In the genomic region with DNA sequence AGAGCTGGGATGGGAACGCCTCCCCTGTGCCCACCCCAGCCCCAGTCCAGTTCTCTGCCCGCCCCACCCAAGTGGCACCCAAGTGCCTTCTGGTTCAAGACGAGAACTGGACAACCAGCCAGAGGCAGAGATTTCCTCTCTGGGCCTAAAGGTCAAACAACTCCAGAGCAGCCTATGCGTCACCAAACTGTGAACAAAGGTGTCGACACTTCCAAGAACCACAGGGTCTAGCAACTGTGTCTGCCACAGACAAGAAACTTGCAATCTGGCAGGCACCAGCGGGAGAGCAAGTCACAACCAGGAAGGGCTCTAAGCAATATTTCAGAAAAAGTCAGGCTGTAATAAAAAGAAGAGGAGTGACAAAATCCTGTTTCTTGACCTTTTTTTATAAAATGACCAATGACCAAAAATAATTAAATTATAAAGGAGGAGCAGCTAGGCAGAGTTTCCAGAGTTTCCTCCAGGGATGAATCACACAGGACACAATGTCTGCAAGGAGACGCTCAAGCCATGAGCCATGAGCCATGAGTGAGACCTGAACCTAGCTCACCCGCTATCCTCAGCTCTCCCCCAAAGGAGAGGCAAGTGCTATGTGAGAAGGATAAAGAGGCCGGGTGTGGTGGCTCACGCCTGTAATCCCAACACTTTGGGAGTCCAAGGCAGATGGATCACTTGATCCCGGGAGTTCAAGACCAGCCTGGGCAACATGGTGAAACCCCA, we compare ENCODE assay signal across 13 cellular contexts. TPM values are rescaled to one million over a fixed set of nuclear protein-coding genes. Genes with fewer than 3 reads are reported as not detected.
DNase-seq lines count a peak whose midpoint lies in the region; ATAC-seq and TF ChIP-seq lines count a peak whose summit lies in the region.
"Had no signal": no experiment of that assay in that cellular context is flagged by ENCODE, and none has a peak within 500 bp of the region (broad histone marks: within the 10 kb centered on the region; RNA-seq: fewer than 3 reads in every experiment).

No MANE protein-coding gene starts in this region.

- H3K36me3 Mint-ChIP-seq in activated naive CD8-positive, alpha-beta T cell treated with anti-CD3 and anti-CD28 coated beads for 36 hours = peaks cover 7% of the 10 kb centered on the region
- H3K36me3 Mint-ChIP-seq in activated naive CD8-positive, alpha-beta T cell treated with anti-CD3 and anti-CD28 coated beads, Interleukin-2, amount 50 U/mL, for 24 hours (ENCODE audit: low read depth) = peaks cover 28% of the 10 kb centered on the region
- peaks cover 31% of the 10 kb centered on the region for H3K36me3 Mint-ChIP-seq in T-helper 2 cell treated with Interferon-gamma antibody and Interleukin-4, amounts not matched to agents 5 μg/mL and 100 μg/mL, for 36 hours (ENCODE audit: low read depth)
- H3K36me3 Mint-ChIP-seq in activated CD4-positive, alpha-beta memory T cell treated with anti-CD3 and anti-CD28 coated beads, Interleukin-2, amount 10 ng/mL, durations not matched to agents 7 days and 5 days (ENCODE audit: low read depth) = peaks cover 50% of the 10 kb centered on the region

- no peaks in the 10 kb centered on the region for H3K27me3 Mint-ChIP-seq in activated naive CD8-positive, alpha-beta T cell treated with anti-CD3 and anti-CD28 coated beads for 36 hours
- H3K27me3 Mint-ChIP-seq in activated naive CD8-positive, alpha-beta T cell treated with anti-CD3 and anti-CD28 coated beads, Interleukin-2, amount 50 U/mL, for 24 hours = no peaks in the 10 kb centered on the region
- no peaks in the 10 kb centered on the region for H3K27me3 Mint-ChIP-seq in T-helper 2 cell treated with Interferon-gamma antibody and Interleukin-4, amounts not matched to agents 5 μg/mL and 100 μg/mL, for 36 hours (ENCODE audit: low read depth)
- H3K27me3 Mint-ChIP-seq in activated CD4-positive, alpha-beta memory T cell treated with anti-CD3 and anti-CD28 coated beads, Interleukin-2, amount 10 ng/mL, durations not matched to agents 7 days and 5 days = no peaks in the 10 kb centered on the region

- no peak for ATAC-seq in activated naive CD8-positive, alpha-beta T cell treated with anti-CD3 and anti-CD28 coated beads, Interleukin-2, amount 50 U/mL, for 24 hours
- ATAC-seq: GM12878 had no signal

- TF ChIP-seq POLR2A in tibial nerve (IDR thresholded peaks at IDR 0.05) = no peak

- H3K9me3 Mint-ChIP-seq in activated naive CD8-positive, alpha-beta T cell treated with anti-CD3 and anti-CD28 coated beads for 36 hours = no peaks in the 10 kb centered on the region
- no peaks in the 10 kb centered on the region for H3K9me3 Mint-ChIP-seq in activated naive CD8-positive, alpha-beta T cell treated with anti-CD3 and anti-CD28 coated beads, Interleukin-2, amount 50 U/mL, for 24 hours
- H3K9me3 Mint-ChIP-seq in T-helper 2 cell treated with Interferon-gamma antibody and Interleukin-4, amounts not matched to agents 5 μg/mL and 100 μg/mL, for 36 hours = no peaks in the 10 kb centered on the region
- H3K9me3 Mint-ChIP-seq in activated CD4-positive, alpha-beta memory T cell treated with anti-CD3 and anti-CD28 coated beads, Interleukin-2, amount 10 ng/mL, durations not matched to agents 7 days and 5 days = no peaks in the 10 kb centered on the region

- WGBS in tibial nerve, 2 donors = 77 to 85% methylated on average over 11 of the region's 11 CpGs

- H3K4me1 ChIP-seq in tibial nerve = peaks cover 0 to 35% (median 0%) of the 10 kb centered on the region in 4 donors

- H3K27me3 ChIP-seq in tibial nerve = no peaks in the 10 kb centered on the region

- H3K9me3 ChIP-seq in tibial nerve = no peaks in the 10 kb centered on the region

- peak overlapping the region; percentile 42 for H3K27ac Mint-ChIP-seq in activated naive CD8-positive, alpha-beta T cell treated with anti-CD3 and anti-CD28 coated beads for 36 hours
- no peak overlapping the region for H3K27ac Mint-ChIP-seq in activated naive CD8-positive, alpha-beta T cell treated with anti-CD3 and anti-CD28 coated beads, Interleukin-2, amount 50 U/mL, for 24 hours
- no peak overlapping the region for H3K27ac Mint-ChIP-seq in T-helper 2 cell treated with Interferon-gamma antibody and Interleukin-4, amounts not matched to agents 5 μg/mL and 100 μg/mL, for 36 hours
- H3K27ac Mint-ChIP-seq in activated CD4-positive, alpha-beta memory T cell treated with anti-CD3 and anti-CD28 coated beads, Interleukin-2, amount 10 ng/mL, durations not matched to agents 7 days and 5 days = no peak overlapping the region

- H3K27ac ChIP-seq in tibial nerve = peak overlapping the region in 3 of 4 donors; percentile 51 to 78 (median 52)

- CTCF ChIA-PET in activated CD4-positive, alpha-beta memory T cell treated with anti-CD3 and anti-CD28 coated beads, Interleukin-2, amount 10 ng/mL, durations not matched to agents 7 days and 5 days (lab: Charles Lee) = interaction anchor here (1.2 kb wide), 1 partner anchor 9 kb away, joined by 6 read pairs; no protein-coding TSS in a partner anchor

- no peak for DNase-seq in activated naive CD8-positive, alpha-beta T cell treated with anti-CD3 and anti-CD28 coated beads for 36 hours
- DNase-seq in activated naive CD8-positive, alpha-beta T cell treated with anti-CD3 and anti-CD28 coated beads, Interleukin-2, amount 50 U/mL, for 24 hours = no peak
- peak; percentile 87 for DNase-seq in choroid plexus epithelial cell (ENCODE audit: low read depth)
- DNase-seq in kidney tubule cell (ENCODE audit: low spot score) = peak; percentile 30
- DNase-seq in tibial nerve (ENCODE audit: low spot score in 2 of 2) = peak in 1 of 2 donors; percentile 48
- DNase-seq in GM19240 (ENCODE audit: insufficient read length, low spot score) = no peak
- DNase-seq in T-helper 2 cell treated with Interferon-gamma antibody and Interleukin-4, amounts not matched to agents 5 μg/mL and 100 μg/mL, for 36 hours (ENCODE audit: low spot score) = no peak
- no peak for DNase-seq in activated CD4-positive, alpha-beta memory T cell treated with anti-CD3 and anti-CD28 coated beads, Interleukin-2, amount 10 ng/mL, durations not matched to agents 7 days and 5 days
- DNase-seq: activated CD4-positive, alpha-beta T cell treated with anti-CD3 and anti-CD28 coated beads for 4 hours; activated naive CD4-positive, alpha-beta T cell; KBM-7; retina had no signal

- peaks cover 2% of the 10 kb centered on the region for H3K4me1 Mint-ChIP-seq in activated naive CD8-positive, alpha-beta T cell treated with anti-CD3 and anti-CD28 coated beads for 36 hours
- H3K4me1 Mint-ChIP-seq in activated naive CD8-positive, alpha-beta T cell treated with anti-CD3 and anti-CD28 coated beads, Interleukin-2, amount 50 U/mL, for 24 hours = no peaks in the 10 kb centered on the region
- H3K4me1 Mint-ChIP-seq in T-helper 2 cell treated with Interferon-gamma antibody and Interleukin-4, amounts not matched to agents 5 μg/mL and 100 μg/mL, for 36 hours (ENCODE audit: low read depth) = peaks cover 1% of the 10 kb centered on the region
- no peaks in the 10 kb centered on the region for H3K4me1 Mint-ChIP-seq in activated CD4-positive, alpha-beta memory T cell treated with anti-CD3 and anti-CD28 coated beads, Interleukin-2, amount 10 ng/mL, durations not matched to agents 7 days and 5 days

- H3K4me3 ChIP-seq in choroid plexus epithelial cell (ENCODE audit: low read depth, low read length) (no peak overlapping the region), tibial nerve (no peak overlapping the region)
- H3K4me3 ChIP-seq: GM12878 had no signal

- H3K4me3 Mint-ChIP-seq in activated naive CD8-positive, alpha-beta T cell treated with anti-CD3 and anti-CD28 coated beads for 36 hours = no peak overlapping the region
- H3K4me3 Mint-ChIP-seq in activated naive CD8-positive, alpha-beta T cell treated with anti-CD3 and anti-CD28 coated beads, Interleukin-2, amount 50 U/mL, for 24 hours = no peak overlapping the region
- H3K4me3 Mint-ChIP-seq in T-helper 2 cell treated with Interferon-gamma antibody and Interleukin-4, amounts not matched to agents 5 μg/mL and 100 μg/mL, for 36 hours = no peak overlapping the region
- H3K4me3 Mint-ChIP-seq in activated CD4-positive, alpha-beta memory T cell treated with anti-CD3 and anti-CD28 coated beads, Interleukin-2, amount 10 ng/mL, durations not matched to agents 7 days and 5 days = no peak overlapping the region

- POLR2A ChIA-PET in activated CD4-positive, alpha-beta memory T cell treated with anti-CD3 and anti-CD28 coated beads, Interleukin-2, amount 10 ng/mL, durations not matched to agents 7 days and 5 days (lab: Charles Lee) = interaction anchor here (0.7 kb wide), 1 partner anchor 18 kb away, joined by 3 read pairs; no protein-coding TSS in a partner anchor

- TF ChIP-seq EP300 in tibial nerve (IDR thresholded peaks at IDR 0.05) = peak in 1 of 2 donors; percentile 54

- TF ChIP-seq CTCF in choroid plexus epithelial cell (conservative IDR thresholded peaks at IDR 0.05; ENCODE audit: low read depth, low read length) (no peak), tibial nerve (IDR thresholded peaks at IDR 0.05) (no peak)

- H3K36me3 ChIP-seq in tibial nerve = peaks cover 0 to 90% (median 15%) of the 10 kb centered on the region in 3 donors

RNA-seq across cellular contexts. Expression of gene EDEM2, which starts 11.1 kb away (rescaled TPM):
- 10 to 100 TPM; 15.3 to 15.9 TPM for total RNA-seq in activated naive CD8-positive, alpha-beta T cell treated with anti-CD3 and anti-CD28 coated beads for 36 hours
- 10 to 100 TPM; 19.6 to 29.7 (median 25.2) TPM for total RNA-seq in tibial nerve
- 10 to 100 TPM; 29.7 to 30.5 TPM for total RNA-seq in activated CD4-positive, alpha-beta memory T cell treated with anti-CD3 and anti-CD28 coated beads, Interleukin-2, amount 10 ng/mL, durations not matched to agents 7 days and 5 days

RNA-seq across cellular contexts. Expression of gene PROCR, which starts 35.8 kb away (rescaled TPM):
- total RNA-seq in activated naive CD8-positive, alpha-beta T cell treated with anti-CD3 and anti-CD28 coated beads for 36 hours = 1 to 10 TPM; 4.4 to 4.5 TPM
- 100 to 1,000 TPM in 2 of 4 donors, 10 to 100 TPM in 2; 40.9 to 132 (median 94.6) TPM for total RNA-seq in tibial nerve
- total RNA-seq in activated CD4-positive, alpha-beta memory T cell treated with anti-CD3 and anti-CD28 coated beads, Interleukin-2, amount 10 ng/mL, durations not matched to agents 7 days and 5 days = under 1 TPM; 0.88 to 0.95 TPM

RNA-seq across cellular contexts. Expression of gene TRPC4AP, which starts 43.4 kb away (rescaled TPM):
- 10 to 100 TPM; 39.6 to 43.1 TPM for total RNA-seq in activated naive CD8-positive, alpha-beta T cell treated with anti-CD3 and anti-CD28 coated beads for 36 hours
- 100 to 1,000 TPM in 1 of 4 donors, 10 to 100 TPM in 3; 63.4 to 101 (median 76.4) TPM for total RNA-seq in tibial nerve
- total RNA-seq in activated CD4-positive, alpha-beta memory T cell treated with anti-CD3 and anti-CD28 coated beads, Interleukin-2, amount 10 ng/mL, durations not matched to agents 7 days and 5 days = 10 to 100 TPM; 63.5 to 65.7 TPM

Comparison
In these comparisons a context has a peak if more than half of its experiments do, and no peak if none do; other contexts are left out.
1. DNase-seq: peak in choroid plexus epithelial cell (single experiment) and kidney tubule cell (single experiment); none in activated naive CD8-positive, alpha-beta T cell treated with anti-CD3 and anti-CD28 coated beads for 36 hours (single experiment), activated naive CD8-positive, alpha-beta T cell treated with anti-CD3 and anti-CD28 coated beads, Interleukin-2, amount 50 U/mL, for 24 hours (single experiment), GM19240 (single experiment), T-helper 2 cell treated with Interferon-gamma antibody and Interleukin-4, amounts not matched to agents 5 μg/mL and 100 μg/mL, for 36 hours (single experiment) and activated CD4-positive, alpha-beta memory T cell treated with anti-CD3 and anti-CD28 coated beads, Interleukin-2, amount 10 ng/mL, durations not matched to agents 7 days and 5 days (single experiment).
2. RNA of gene PROCR, which starts 35.8 kb away (total RNA-seq): 40.9 to 132 TPM in tibial nerve; 4.4 to 4.5 TPM in activated naive CD8-positive, alpha-beta T cell treated with anti-CD3 and anti-CD28 coated beads for 36 hours and 0.88 to 0.95 TPM in activated CD4-positive, alpha-beta memory T cell treated with anti-CD3 and anti-CD28 coated beads, Interleukin-2, amount 10 ng/mL, durations not matched to agents 7 days and 5 days; every median in the first group is over 4 times any median in the second.